Comparison of ENCODE assay signal across 8 cellular contexts in genomic region chr22:41543854-41544670, GRCh38. TPM values are rescaled to one million over a fixed set of nuclear protein-coding genes. Genes with fewer than 3 reads are reported as not detected.
DNase-seq lines count a peak whose midpoint lies in the region; ATAC-seq and TF ChIP-seq lines count a peak whose summit lies in the region.

POLR3H (minus strand) TSS chr22:41544470; CDS start chr22:41544101, 369 bp downstream.

- peak within 1 kb of the TSS; percentile 95 to 99 (median 97) for H3K4me3 Mint-ChIP-seq in CD4-positive, CD25-positive, alpha-beta regulatory T cell

- H3K27me3 Mint-ChIP-seq in CD4-positive, CD25-positive, alpha-beta regulatory T cell: no peaks in the 10 kb centered on the region

- H3K4me3 ChIP-seq in CD4-positive, CD25-positive, alpha-beta regulatory T cell (ENCODE audit: low read depth, low read length): peak within 1 kb of the TSS; percentile 82
- H3K4me3 ChIP-seq in liver (ENCODE audit: low read depth in 1 of 3, low read length in 3 of 3): peak within 1 kb of the TSS; percentile 69 to 96 (median 88)

- H3K9me3 Mint-ChIP-seq in CD4-positive, CD25-positive, alpha-beta regulatory T cell: no peaks in the 10 kb centered on the region

- H3K9me3 ChIP-seq in CD4-positive, CD25-positive, alpha-beta regulatory T cell (ENCODE audit: control insufficient read depth in 2 of 2, low read length in 2 of 2): no peaks in the 10 kb centered on the region
- no peaks in the 10 kb centered on the region for H3K9me3 ChIP-seq in liver (ENCODE audit: control insufficient read depth in 4 of 4, low read length in 3 of 4)

- peak within 1 kb of the TSS; percentile 77 for H3K27ac ChIP-seq in CD4-positive, CD25-positive, alpha-beta regulatory T cell (ENCODE audit: insufficient read depth, low read length, poor library complexity, severe bottlenecking)
- peak within 1 kb of the TSS; percentile 65 to 94 for H3K27ac ChIP-seq in liver (ENCODE audit: low read depth in 1 of 2, low read length in 2 of 2)

- TF ChIP-seq CTCF in liver (IDR thresholded peaks at IDR 0.05; ENCODE audit: low read depth, low read length, missing input control): peak; percentile 58

- H3K4me1 ChIP-seq in CD4-positive, CD25-positive, alpha-beta regulatory T cell (ENCODE audit: control insufficient read depth, insufficient read depth, low read length, poor library complexity, severe bottlenecking): peaks cover 13% of the 10 kb centered on the region
- H3K4me1 ChIP-seq in liver (ENCODE audit: control insufficient read depth in 4 of 4, insufficient read depth in 4 of 4, low read length in 3 of 4): peaks cover 5 to 45% (median 37%) of the 10 kb centered on the region in 4 donors

- WGBS in liver: 1% methylated on average over 80 of the region's 80 CpGs

- ATAC-seq in CD4-positive, CD25-positive, alpha-beta regulatory T cell (ENCODE audit: low read depth in 2 of 2): peak; percentile 97 to 98
- ATAC-seq in GM19395 (IDR thresholded peaks at IDR 0.05; ENCODE audit: unreplicated experiment) (peak; percentile 82), HG03565 (IDR thresholded peaks at IDR 0.05; ENCODE audit: unreplicated experiment) (peak; percentile 82)

- peaks cover 0 to 51% (median 27%) of the 10 kb centered on the region in 4 donors for H3K4me1 Mint-ChIP-seq in CD4-positive, CD25-positive, alpha-beta regulatory T cell

- peak; percentile 74 to 76 for TF ChIP-seq RAD21 in liver (IDR thresholded peaks at IDR 0.05)

- H3K27ac Mint-ChIP-seq in CD4-positive, CD25-positive, alpha-beta regulatory T cell: peak within 1 kb of the TSS; percentile 88 to 97 (median 94)

- no peaks in the 10 kb centered on the region for H3K36me3 Mint-ChIP-seq in CD4-positive, CD25-positive, alpha-beta regulatory T cell

- peaks cover 10% of the 10 kb centered on the region for H3K36me3 ChIP-seq in CD4-positive, CD25-positive, alpha-beta regulatory T cell (ENCODE audit: control insufficient read depth, insufficient read depth, low read length)
- peaks cover 0 to 6% (median 1%) of the 10 kb centered on the region in 4 donors for H3K36me3 ChIP-seq in liver (ENCODE audit: control insufficient read depth in 4 of 4, insufficient read depth in 3 of 4, low read depth in 1 of 4, low read length in 3 of 4)

- H3K27me3 ChIP-seq in CD4-positive, CD25-positive, alpha-beta regulatory T cell (ENCODE audit: control insufficient read depth, insufficient read depth, low read length): no peaks in the 10 kb centered on the region
- H3K27me3 ChIP-seq in liver (ENCODE audit: control insufficient read depth in 4 of 4, insufficient read depth in 4 of 4, low read length in 3 of 4): no peaks in the 10 kb centered on the region

- peak; percentile 94 to 98 (median 96) for DNase-seq in CD4-positive, CD25-positive, alpha-beta regulatory T cell
- DNase-seq in NCI-H774 (lab: John Stamatoyannopoulos, UW) (peak; percentile 88), dermis microvascular lymphatic vessel endothelial cell (ENCODE audit: low read depth in 2 of 2) (peak; percentile 92 to 98)
- DNase-seq in activated CD4-positive, alpha-beta T cell treated with anti-CD3 and anti-CD28 coated beads, Interleukin-2, amount 50 U/mL, for 4 hours: peak; percentile 96 to 97
- peak; percentile 98 for DNase-seq in stimulated activated CD4-positive, alpha-beta T cell treated with anti-CD3 and anti-CD28 coated beads, Interleukin-4, amount 100 ng/mL, for 24 hours

- peak within 1 kb of the TSS; percentile 71 to 92 for H3K9ac ChIP-seq in liver (ENCODE audit: low read depth in 1 of 2, low read length in 2 of 2)

TF ChIP-seq in liver, 16 proteins besides CTCF, POLR2A, EP300 and RAD21:
- no peak for TF ChIP-seq JUND (IDR thresholded peaks at IDR 0.05)
- TF ChIP-seq RXRA (IDR thresholded peaks at IDR 0.05): peak in 1 of 2 donors; percentile 14
- peak; percentile 66 for TF ChIP-seq YY1 (IDR thresholded peaks at IDR 0.05)
- peak; percentile 47 to 83 for TF ChIP-seq EGR1 (IDR thresholded peaks at IDR 0.05; ENCODE audit: low read depth in 2 of 2)
- peak; percentile 27 for TF ChIP-seq MAX (IDR thresholded peaks at IDR 0.05)
- TF ChIP-seq FOXA1 (IDR thresholded peaks at IDR 0.05): no peak
- TF ChIP-seq GABPA (IDR thresholded peaks at IDR 0.05 in 1 of 2, conservative IDR thresholded peaks at IDR 0.05 in 1 of 2): peak in 1 of 2 donors; percentile 65
- no peak for TF ChIP-seq ATF3 (IDR thresholded peaks at IDR 0.05)
- peak; percentile 79 for TF ChIP-seq SP1 (IDR thresholded peaks at IDR 0.05)

RNA-seq across cellular contexts. Expression of gene POLR3H, which starts in this region (rescaled TPM):
- total RNA-seq in CD4-positive, CD25-positive, alpha-beta regulatory T cell: 15.2 TPM
- polyA plus RNA-seq in CD4-positive, CD25-positive, alpha-beta regulatory T cell: 10 to 100 TPM; 12.1 to 21.3 (median 16.9) TPM
- total RNA-seq in dermis microvascular lymphatic vessel endothelial cell: 11.8 and 14.4 TPM in 2 replicates
- 10 to 100 TPM; 11.7 to 21.9 TPM for total RNA-seq in liver
- 10 to 100 TPM; 32.2 to 37.7 TPM for polyA plus RNA-seq in liver

Comparison
In these comparisons a context has a peak if more than half of its experiments do, and no peak if none do; other contexts are left out.
1. Peak in every context shown above with its lines: DNase-seq, ATAC-seq, H3K4me3 ChIP-seq and H3K27ac ChIP-seq.